ENCODE assay signal across 1 cellular context in the genomic region with DNA sequence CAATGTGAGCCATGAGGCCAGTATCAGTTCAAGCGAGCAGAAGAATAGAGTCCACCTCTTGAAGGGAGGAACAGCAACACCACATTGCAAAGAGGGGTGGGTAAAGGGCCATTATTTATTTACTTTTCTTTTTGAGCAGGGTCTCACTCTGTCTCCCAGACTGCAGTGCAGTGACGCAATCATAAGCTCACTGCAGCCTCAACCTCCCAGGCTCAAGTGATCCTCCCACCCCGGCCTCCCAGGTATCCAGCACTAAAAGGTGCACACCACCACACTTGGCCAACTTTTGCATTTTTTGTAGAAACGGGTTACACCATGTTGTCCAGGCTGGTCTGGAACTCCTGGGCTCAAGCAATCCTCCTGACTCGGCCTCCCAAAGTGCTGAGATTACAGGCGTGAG.
TF ChIP-seq lines count a peak whose summit lies in the region.

No MANE protein-coding gene starts in this region.

TF ChIP-seq in IMR-90, 13 proteins besides CTCF, POLR2A, EP300 and RAD21:
- TF ChIP-seq, protein P1, sequence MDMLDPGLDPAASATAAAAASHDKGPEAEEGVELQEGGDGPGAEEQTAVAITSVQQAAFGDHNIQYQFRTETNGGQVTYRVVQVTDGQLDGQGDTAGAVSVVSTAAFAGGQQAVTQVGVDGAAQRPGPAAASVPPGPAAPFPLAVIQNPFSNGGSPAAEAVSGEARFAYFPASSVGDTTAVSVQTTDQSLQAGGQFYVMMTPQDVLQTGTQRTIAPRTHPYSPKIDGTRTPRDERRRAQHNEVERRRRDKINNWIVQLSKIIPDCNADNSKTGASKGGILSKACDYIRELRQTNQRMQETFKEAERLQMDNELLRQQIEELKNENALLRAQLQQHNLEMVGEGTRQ (IDR thresholded peaks at IDR 0.05; ENCODE audit: low read depth, low read length): no peak
- TF ChIP-seq CEBPB (IDR thresholded peaks at IDR 0.05; ENCODE audit: low read depth, low read length): peak; percentile 33; the same call in 1 of the 2 replicates
